8 cellular contexts compared by ENCODE assay signal in genomic region chr16:58628845-58629680, GRCh38. TPM values are rescaled to one million over a fixed set of nuclear protein-coding genes. Genes with fewer than 3 reads are reported as not detected.
DNase-seq lines count a peak whose midpoint lies in the region; ATAC-seq and TF ChIP-seq lines count a peak whose summit lies in the region.

No MANE protein-coding gene starts in this region.

- peak overlapping the region; percentile 100 for H3K27ac Mint-ChIP-seq in activated B cell treated with CpG ODN at 0.5 μM for 24 hours

- WGBS in HUES64: under 1% methylated on average over 50 of the region's 50 CpGs

- intact Hi-C loops in activated B cell treated with CpG ODN at 0.5 μM for 24 hours (cut with micrococcal nuclease): loop anchor here (1.0 to 5.0 kb wide), 2 partner anchors 37 to 386 kb away; no protein-coding TSS in a partner anchor

- H3K9me3 Mint-ChIP-seq in activated B cell treated with CpG ODN at 0.5 μM for 24 hours: no peaks in the 10 kb centered on the region

- H3K36me3 ChIP-seq in HUES64 (ENCODE audit: insufficient read depth, low read length): peaks cover 15% of the 10 kb centered on the region

- peaks cover 5% of the 10 kb centered on the region for H3K4me1 ChIP-seq in HUES64 (ENCODE audit: insufficient read depth, low read length)

- peak overlapping the region; percentile 99 for H3K9ac ChIP-seq in HUES64 (ENCODE audit: low read depth, low read length)

- peaks cover 36% of the 10 kb centered on the region for H3K4me1 Mint-ChIP-seq in activated B cell treated with CpG ODN at 0.5 μM for 24 hours

- H3K27me3 ChIP-seq in HUES64 (ENCODE audit: insufficient read depth, low read length): no peaks in the 10 kb centered on the region
- no peaks in the 10 kb centered on the region for H3K27me3 ChIP-seq in layer of hippocampus (ENCODE audit: control insufficient read depth, insufficient read depth, low read length)

- DNase-seq in NCI-H748 (lab: John Stamatoyannopoulos, UW; ENCODE audit: unreplicated experiment) (peak; percentile 62), NCI-H748 treated with DMSO at 0.1 percent for 48 hours (lab: John Stamatoyannopoulos, UW) (no peak), activated B cell treated with CpG ODN at 0.5 μM for 24 hours (peak; percentile 49), GM20000 (ENCODE audit: low spot score) (no peak)
- DNase-seq in central memory CD4-positive, alpha-beta T cell: peak; percentile 47
- DNase-seq in stimulated activated CD4-positive, alpha-beta T cell treated with anti-CD3 and anti-CD28 coated beads, Interleukin-1b, Interleukin-23, amount 100 ng/mL, for 4 hours (ENCODE audit: low read depth in 2 of 2): peak; percentile 5 to 26

- H3K27me3 Mint-ChIP-seq in activated B cell treated with CpG ODN at 0.5 μM for 24 hours: no peaks in the 10 kb centered on the region

- H3K4me3 ChIP-seq in HUES64 (ENCODE audit: low read length): peak overlapping the region; percentile 95

- H3K36me3 Mint-ChIP-seq in activated B cell treated with CpG ODN at 0.5 μM for 24 hours (ENCODE audit: low read depth): peaks cover 35% of the 10 kb centered on the region

- TF ChIP-seq CTCF in activated B cell treated with CpG ODN at 0.5 μM for 24 hours (IDR thresholded peaks at IDR 0.05) (no peak), GM20000 (IDR thresholded peaks at IDR 0.05; ENCODE audit: extremely low read depth, missing control alignments) (no peak)

- no peaks in the 10 kb centered on the region for H3K9me3 ChIP-seq in HUES64 (ENCODE audit: insufficient read depth, low read depth, low read length)

- peak; percentile 0 for ATAC-seq in activated B cell treated with CpG ODN at 0.5 μM for 24 hours (ENCODE audit: low read depth)

- H3K4me3 Mint-ChIP-seq in activated B cell treated with CpG ODN at 0.5 μM for 24 hours: peak overlapping the region; percentile 99

- POLR2A ChIA-PET in activated B cell treated with CpG ODN at 0.5 μM for 24 hours (lab: Charles Lee): interaction anchor here (0.7 to 2.7 kb wide), 10 partner anchors 9 to 1182 kb away, joined by 3 to 19 read pairs (median 5); partner anchors contain the start of genes CFAP20, COQ9, GINS3 and SLC38A7

- CTCF ChIA-PET in activated B cell treated with CpG ODN at 0.5 μM for 24 hours (lab: Charles Lee): interaction anchor here (0.7 kb wide), 1 partner anchor 117 kb away, joined by 4 read pairs; no protein-coding TSS in a partner anchor

- H3K27ac ChIP-seq in HUES64 (ENCODE audit: low read depth, low read length): peak overlapping the region; percentile 91
- peak overlapping the region; percentile 98 for H3K27ac ChIP-seq in layer of hippocampus (ENCODE audit: low read depth, low read length)

RNA-seq across cellular contexts. Expression of gene CNOT1, which starts 0.6 kb away (rescaled TPM):
- polyA plus RNA-seq in HUES64 (2013, experiment 1 of 2): 196 TPM
- 216 TPM for polyA plus RNA-seq in HUES64 (2013, experiment 2 of 2)
- 243 and 266 TPM in 2 replicates for total RNA-seq in activated B cell treated with CpG ODN at 0.5 μM for 24 hours

RNA-seq across cellular contexts. Expression of gene SLC38A7, which starts 55.5 kb away (rescaled TPM):
- polyA plus RNA-seq in HUES64 (2013, experiment 1 of 2): 17.3 TPM
- 15.7 TPM for polyA plus RNA-seq in HUES64 (2013, experiment 2 of 2)
- total RNA-seq in activated B cell treated with CpG ODN at 0.5 μM for 24 hours: 14.5 and 18.8 TPM in 2 replicates

Comparison
In these comparisons a context has a peak if more than half of its experiments do, and no peak if none do; other contexts are left out.
1. DNase-seq: peak in NCI-H748 (single experiment), activated B cell treated with CpG ODN at 0.5 μM for 24 hours (single experiment), central memory CD4-positive, alpha-beta T cell (single experiment) and stimulated activated CD4-positive, alpha-beta T cell treated with anti-CD3 and anti-CD28 coated beads, Interleukin-1b, Interleukin-23, amount 100 ng/mL, for 4 hours (2 of 2); none in NCI-H748 treated with DMSO at 0.1 percent for 48 hours (single experiment) and GM20000 (single experiment).